13 cellular contexts compared by ENCODE assay signal in the genomic region with DNA sequence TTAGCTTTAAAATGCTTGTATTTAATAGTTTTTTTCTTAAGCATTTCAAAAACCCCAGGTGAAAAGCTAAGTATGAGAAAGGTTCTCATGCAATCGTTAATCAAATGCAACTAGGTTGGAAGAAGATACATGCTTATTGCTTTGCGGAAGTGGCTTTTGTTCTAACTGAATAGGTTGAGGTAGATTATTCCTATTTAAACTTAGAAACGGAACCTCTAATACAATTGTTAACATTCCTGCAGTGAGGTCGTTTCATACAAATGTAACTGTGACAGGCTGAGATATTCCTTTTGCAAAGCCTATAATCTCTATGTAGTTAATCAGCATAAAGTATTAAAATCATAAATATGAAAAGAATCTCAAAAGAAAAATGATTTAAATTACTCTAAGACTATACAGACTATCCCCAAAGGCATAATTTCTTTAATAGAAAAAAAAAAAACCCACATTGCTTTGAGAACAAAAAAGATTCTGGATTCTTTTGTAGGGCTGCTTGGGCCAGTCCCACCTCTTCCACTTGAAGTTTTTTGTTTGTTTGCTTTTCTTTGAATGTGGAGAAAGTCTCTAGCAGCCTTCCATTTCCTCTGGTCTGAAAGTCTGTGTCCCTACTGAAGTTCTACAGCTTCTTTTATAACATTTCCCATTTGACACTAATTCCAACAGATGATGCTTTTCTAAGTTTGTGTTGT. TPM values are rescaled to one million over a fixed set of nuclear protein-coding genes. Genes with fewer than 3 reads are reported as not detected.
DNase-seq lines count a peak whose midpoint lies in the region; ATAC-seq and TF ChIP-seq lines count a peak whose summit lies in the region.
"Had no signal": no experiment of that assay in that cellular context is flagged by ENCODE, and none has a peak within 500 bp of the region (broad histone marks: within the 10 kb centered on the region; RNA-seq: fewer than 3 reads in every experiment).

No MANE protein-coding gene starts in this region.

- peak in 1 of 2 donors; percentile 41 for ATAC-seq in lower lobe of right lung
- ATAC-seq in GM21825 (IDR thresholded peaks at IDR 0.05; ENCODE audit: unreplicated experiment) = no peak
- ATAC-seq: activated naive CD4-positive, alpha-beta T cell treated with anti-CD3 and anti-CD28 coated beads, Interleukin-2, amount 50 U/mL, for 72 hours; esophagus mucosa; stimulated activated naive B cell treated with anti-CD40 and anti-IgM and Interleukin-4, amounts not matched to agents 10 μg/mL and 1 μg/mL and 100 μg/mL, for 72 hours had no signal

- no peaks in the 10 kb centered on the region for H3K9me3 ChIP-seq in OCI-LY7 (ENCODE audit: low read length)
- no peaks in the 10 kb centered on the region for H3K9me3 ChIP-seq in lower lobe of right lung
- H3K9me3 ChIP-seq in stomach = no peaks in the 10 kb centered on the region

- DNase-seq in OCI-LY7 (ENCODE audit: low spot score) = no peak
- peak; percentile 27 for DNase-seq in choroid plexus epithelial cell (ENCODE audit: low read depth)
- no peak for DNase-seq in lower lobe of right lung
- DNase-seq in stomach = no peak
- DNase-seq in T-helper 1 cell = no peak
- no peak for DNase-seq in iPS-NIHi7 (ENCODE audit: extremely low spot score)
- DNase-seq: activated CD4-positive, CD25-positive, alpha-beta regulatory T cell treated with anti-CD3 and anti-CD28 coated beads, Interleukin-2, amount 50 U/mL, for 72 hours; CD4-positive, alpha-beta memory T cell; stimulated activated naive B cell treated with anti-CD40 and anti-IgM and Interleukin-4, amounts not matched to agents 10 μg/mL and 1 μg/mL and 100 μg/mL, for 72 hours had no signal

- BruUV-seq in OCI-LY7 (replicated peaks; lab: Mats Ljungman, UMichigan) = no TSS peak

- no peak for TF ChIP-seq EP300 in stomach (IDR thresholded peaks at IDR 0.05)

- POLR2A ChIA-PET in OCI-LY7 (lab: Charles Lee) = interaction anchor here (0.7 to 1.0 kb wide), 5 partner anchors 13 to 95 kb away, joined by 3 to 5 read pairs (median 3); no protein-coding TSS in a partner anchor

- H3K4me1 ChIP-seq in OCI-LY7 (ENCODE audit: insufficient read depth, low read length, poor library complexity, severe bottlenecking) (no peaks in the 10 kb centered on the region), lower lobe of right lung (peaks cover 30% of the 10 kb centered on the region), stomach (peaks cover 8 to 50% (median 30%) of the 10 kb centered on the region in 4 donors)

- CTCF ChIA-PET in OCI-LY7 (lab: Charles Lee; ENCODE audit: unreplicated experiment) = no interaction called here

- TF ChIP-seq POLR2A in stomach (IDR thresholded peaks at IDR 0.05) = no peak

- WGBS in stomach, 5 donors = 24 to 50% (median 39%) methylated on average over 4 of the region's 4 CpGs

- no peaks in the 10 kb centered on the region for H3K9me2 ChIP-seq in OCI-LY7 (ENCODE audit: insufficient read depth, low read length)

- intact Hi-C loops in OCI-LY7 (cut with micrococcal nuclease; ENCODE audit: unreplicated experiment) = no loop called here
- intact Hi-C loops in lower lobe of right lung (cut with DNase I) = no loop called here
- intact Hi-C loops in stomach (cut with DNase I; ENCODE audit: low total_unique reads) = no loop called here

- H4K20me1 ChIP-seq in OCI-LY7 (ENCODE audit: insufficient read depth, low read length) = no peaks in the 10 kb centered on the region

- H3K4me2 ChIP-seq in OCI-LY7 (ENCODE audit: low read length) = no peak overlapping the region

- no peak overlapping the region for H3K27ac ChIP-seq in OCI-LY7 (ENCODE audit: low read depth, low read length, poor library complexity, severe bottlenecking)
- H3K27ac ChIP-seq in lower lobe of right lung = peak overlapping the region; percentile 4
- H3K27ac ChIP-seq in stomach = peak overlapping the region in 4 of 5 donors; percentile 57 to 81 (median 67)

- no peaks in the 10 kb centered on the region for H3K79me2 ChIP-seq in OCI-LY7 (ENCODE audit: insufficient read depth, low read depth, low read length)

- TF ChIP-seq CTCF in OCI-LY7 (conservative IDR thresholded peaks at IDR 0.05; ENCODE audit: low read length) (no peak), choroid plexus epithelial cell (conservative IDR thresholded peaks at IDR 0.05; ENCODE audit: low read depth, low read length) (no peak), lower lobe of right lung (IDR thresholded peaks at IDR 0.05) (no peak), stomach (IDR thresholded peaks at IDR 0.05) (no peak)

- H3K27me3 ChIP-seq in lower lobe of right lung (ENCODE audit: low read depth) = no peaks in the 10 kb centered on the region
- H3K27me3 ChIP-seq in stomach = no peaks in the 10 kb centered on the region

- peak overlapping the region; percentile 23; the same call in 1 of the 2 replicates for H2AFZ ChIP-seq in OCI-LY7 (ENCODE audit: low read length)

- H3K4me3 ChIP-seq in OCI-LY7 (ENCODE audit: low read depth, low read length, poor library complexity, severe bottlenecking) (no peak overlapping the region), choroid plexus epithelial cell (ENCODE audit: low read depth, low read length) (no peak overlapping the region), lower lobe of right lung (no peak overlapping the region), stomach (no peak overlapping the region)

- no peaks in the 10 kb centered on the region for H3K36me3 ChIP-seq in OCI-LY7 (ENCODE audit: insufficient read depth, low read length)
- H3K36me3 ChIP-seq in lower lobe of right lung = no peaks in the 10 kb centered on the region
- no peaks in the 10 kb centered on the region for H3K36me3 ChIP-seq in stomach

RNA-seq across cellular contexts. Expression of a gene that starts 25.6 kb away (rescaled TPM):
- total RNA-seq in OCI-LY7 (2014; rRNA removed; shearing (Covaris generic)) = 33.2 and 34.7 TPM in 2 replicates
- total RNA-seq in OCI-LY7 (2022) (43.5 and 46.7 TPM in 2 replicates), lower lobe of right lung (49.3 TPM), stomach (100 to 1,000 TPM in 4 of 5 donors, 1 to 10 TPM in 1; 9.0 to 908 (median 235) TPM)
- polyA plus RNA-seq in stomach = 10 to 100 TPM; 20.0 to 31.2 (median 23.8) TPM
- total RNA-seq: activated naive CD4-positive, alpha-beta T cell treated with anti-CD3 and anti-CD28 coated beads, Interleukin-2, amount 50 U/mL, for 72 hours; CD4-positive, alpha-beta memory T cell had no signal
- polyA plus RNA-seq: CD4-positive, alpha-beta memory T cell; IgD-negative memory B cell had no signal
